In genomic region chr11:72814831-72815618, GRCh38 we compare ENCODE assay signal across 1 cellular context.
A peak's percentile ranks its signal among the peaks of the same experiment; 100 is the strongest.
TF ChIP-seq lines count a peak whose summit lies in the region.

No MANE protein-coding gene starts in this region.

TF ChIP-seq in HepG2, 621 proteins besides CTCF, POLR2A, EP300 and RAD21 (continued from another document and continues in another):
- TF ChIP-seq CBX5 (CRISPR knock-in tag; IDR thresholded peaks at IDR 0.05; ENCODE audit: borderline replicate concordance): no peak; the same call in 1 of the 2 replicates
- peak; percentile 38; the same call in 1 of the 2 replicates for TF ChIP-seq KLF12 (CRISPR knock-in tag; IDR thresholded peaks at IDR 0.05; ENCODE audit: borderline replicate concordance)
- TF ChIP-seq YEATS4 (CRISPR knock-in tag; IDR thresholded peaks at IDR 0.05; ENCODE audit: borderline replicate concordance): peak; percentile 12; the same call in 1 of the 2 replicates
- TF ChIP-seq ZNF772 (CRISPR knock-in tag; IDR thresholded peaks at IDR 0.05): no peak
- TF ChIP-seq ZNF766 (CRISPR knock-in tag; IDR thresholded peaks at IDR 0.05; ENCODE audit: borderline replicate concordance): no peak
- 0 out of 2 replicates have a peak, but pooled peaks have one; percentile 5 for TF ChIP-seq ZNF574 (CRISPR knock-in tag; IDR thresholded peaks at IDR 0.05)
- TF ChIP-seq ZNF747 (CRISPR knock-in tag; IDR thresholded peaks at IDR 0.05; ENCODE audit: borderline replicate concordance): no peak
- TF ChIP-seq PITX1 (CRISPR knock-in tag; IDR thresholded peaks at IDR 0.05): no peak
- TF ChIP-seq TFAP4 (IDR thresholded peaks at IDR 0.05; ENCODE audit: borderline replicate concordance, low read depth): no peak
- peak; percentile 91 for TF ChIP-seq ZNF800 (CRISPR knock-in tag; IDR thresholded peaks at IDR 0.05)
- TF ChIP-seq PCBP1 (IDR thresholded peaks at IDR 0.05; ENCODE audit: borderline replicate concordance, low read depth, low read length): 0 out of 2 replicates have a peak, but pooled peaks have one; percentile 24
- no peak for TF ChIP-seq HOXA9 (CRISPR knock-in tag; IDR thresholded peaks at IDR 0.05; ENCODE audit: borderline replicate concordance)
- 0 out of 2 replicates have a peak, but pooled peaks have one; percentile 5 for TF ChIP-seq ZNF543 (CRISPR knock-in tag; IDR thresholded peaks at IDR 0.05)
- 0 out of 2 replicates have a peak, but pooled peaks have one; percentile 3 for TF ChIP-seq BRD4 (CRISPR knock-in tag; IDR thresholded peaks at IDR 0.05)
- no peak for TF ChIP-seq ZNF512 (CRISPR knock-in tag; IDR thresholded peaks at IDR 0.05)
- no peak for TF ChIP-seq KDM4B (CRISPR knock-in tag; IDR thresholded peaks at IDR 0.05)
- TF ChIP-seq ZKSCAN1 (IDR thresholded peaks at IDR 0.05; ENCODE audit: low read length): no peak
- TF ChIP-seq ZMYM4 (CRISPR knock-in tag; IDR thresholded peaks at IDR 0.05): no peak
- no peak for TF ChIP-seq ATF7-NPFF (CRISPR knock-in tag; IDR thresholded peaks at IDR 0.05; ENCODE audit: low read depth)
- TF ChIP-seq ZNF839 (CRISPR knock-in tag; IDR thresholded peaks at IDR 0.05; ENCODE audit: borderline replicate concordance): no peak
- TF ChIP-seq ELF4 (CRISPR knock-in tag; IDR thresholded peaks at IDR 0.05; ENCODE audit: borderline replicate concordance): no peak
- no peak for TF ChIP-seq ZEB1 (IDR thresholded peaks at IDR 0.05; ENCODE audit: insufficient replicate concordance, low read depth)
- TF ChIP-seq SRSF1 (optimal IDR thresholded peaks at IDR 0.05; ENCODE audit: low read depth, low read length): no peak
- no peak for TF ChIP-seq ZNF629 (CRISPR knock-in tag; conservative IDR thresholded peaks at IDR 0.05)
- TF ChIP-seq MTA1 (CRISPR knock-in tag; IDR thresholded peaks at IDR 0.05; ENCODE audit: borderline replicate concordance): no peak
- no peak for TF ChIP-seq ZFAT (CRISPR knock-in tag; conservative IDR thresholded peaks at IDR 0.05)
- TF ChIP-seq ZNF121 (CRISPR knock-in tag; IDR thresholded peaks at IDR 0.05): no peak
- TF ChIP-seq CREB1 (IDR thresholded peaks at IDR 0.05): no peak
- TF ChIP-seq CREB1 (CRISPR knock-in tag; IDR thresholded peaks at IDR 0.05): no peak
- TF ChIP-seq ZNF292 (CRISPR knock-in tag; IDR thresholded peaks at IDR 0.05; ENCODE audit: borderline replicate concordance, low read depth): no peak
- TF ChIP-seq STAG1 (CRISPR knock-in tag; IDR thresholded peaks at IDR 0.05): peak; percentile 25; the same call in 1 of the 2 replicates
- no peak for TF ChIP-seq ZBTB25 (CRISPR knock-in tag; IDR thresholded peaks at IDR 0.05)
- no peak for TF ChIP-seq ZNF580 (CRISPR knock-in tag; IDR thresholded peaks at IDR 0.05; ENCODE audit: borderline replicate concordance, low read depth)
- TF ChIP-seq GMEB1 (CRISPR knock-in tag; IDR thresholded peaks at IDR 0.05; ENCODE audit: borderline replicate concordance): no peak
- TF ChIP-seq PATZ1 (CRISPR knock-in tag; IDR thresholded peaks at IDR 0.05): 0 out of 2 replicates have a peak, but pooled peaks have one; percentile 20
- TF ChIP-seq ZNF354B (CRISPR knock-in tag; IDR thresholded peaks at IDR 0.05): no peak
- no peak for TF ChIP-seq KDM1A (CRISPR knock-in tag; IDR thresholded peaks at IDR 0.05)
- TF ChIP-seq POGZ (CRISPR knock-in tag; IDR thresholded peaks at IDR 0.05): no peak
- no peak for TF ChIP-seq PRDM15 (CRISPR knock-in tag; IDR thresholded peaks at IDR 0.05)
- TF ChIP-seq ZNF20 (CRISPR knock-in tag; IDR thresholded peaks at IDR 0.05): no peak
- TF ChIP-seq HNF4A (CRISPR knock-in tag; IDR thresholded peaks at IDR 0.05): 0 out of 2 replicates have a peak, but pooled peaks have one; percentile 6
- TF ChIP-seq HNRNPL (IDR thresholded peaks at IDR 0.05; ENCODE audit: low read depth, low read length): peak; percentile 47; the same call in 1 of the 2 replicates
- TF ChIP-seq GATAD2A (CRISPR knock-in tag; IDR thresholded peaks at IDR 0.05): peak; percentile 29; the same call in 1 of the 2 replicates
- TF ChIP-seq CHD2 (IDR thresholded peaks at IDR 0.05; ENCODE audit: low read depth, low read length): peak; percentile 29; the same call in 1 of the 2 replicates
- TF ChIP-seq CAMTA2 (CRISPR knock-in tag; IDR thresholded peaks at IDR 0.05; ENCODE audit: borderline replicate concordance): no peak
- no peak for TF ChIP-seq ZSCAN9 (CRISPR knock-in tag; IDR thresholded peaks at IDR 0.05; ENCODE audit: borderline replicate concordance)
- no peak for TF ChIP-seq ZNF780A (CRISPR knock-in tag; IDR thresholded peaks at IDR 0.05)
- no peak for TF ChIP-seq ZKSCAN5 (CRISPR knock-in tag; IDR thresholded peaks at IDR 0.05)
- TF ChIP-seq ZNF276 (CRISPR knock-in tag; IDR thresholded peaks at IDR 0.05; ENCODE audit: low read depth): no peak
